ENCODE assay signal across 9 cellular contexts in the genomic region with DNA sequence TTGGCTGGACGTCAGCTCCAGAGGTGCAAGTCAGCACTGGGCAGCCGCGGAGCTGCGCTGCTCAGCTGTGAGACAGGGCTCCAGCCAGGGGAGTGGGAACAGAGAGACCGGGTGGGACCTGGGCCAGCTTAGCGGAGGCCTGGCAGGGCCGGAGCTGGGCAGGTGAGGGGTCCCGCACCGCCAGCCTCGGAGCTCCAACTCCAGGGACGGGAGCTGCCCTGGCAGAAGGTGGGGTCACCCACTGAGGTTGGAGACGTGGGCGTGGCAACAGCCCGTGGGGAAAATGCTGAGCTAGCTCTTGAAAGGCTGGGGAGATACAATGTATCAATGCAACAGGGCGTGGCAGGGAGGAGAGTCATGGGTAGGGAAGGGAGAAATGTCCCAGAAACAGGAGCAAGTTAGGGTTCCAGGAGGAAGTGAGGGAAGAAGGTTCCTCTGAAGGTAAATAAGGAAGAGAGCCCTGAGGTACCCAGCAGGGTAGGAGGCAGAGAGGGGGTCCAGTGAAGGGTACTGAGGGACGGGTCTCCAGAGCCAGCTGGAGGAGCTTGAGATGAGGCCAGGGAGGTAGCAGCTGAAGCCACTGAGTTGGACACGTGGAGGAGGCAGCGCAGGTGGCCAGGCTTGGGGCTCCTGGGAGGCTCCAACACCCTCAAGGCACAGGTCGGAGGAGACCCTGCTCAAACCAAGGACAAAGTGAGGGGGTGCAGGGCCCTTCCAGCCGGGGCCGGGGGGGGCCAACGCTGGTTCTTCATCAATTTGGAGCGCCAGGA. TPM values are rescaled to one million over a fixed set of nuclear protein-coding genes. Genes with fewer than 3 reads are reported as not detected.
A peak's percentile ranks its signal among the peaks of the same experiment; 100 is the strongest.
DNase-seq lines count a peak whose midpoint lies in the region; ATAC-seq and TF ChIP-seq lines count a peak whose summit lies in the region.
"Had no signal": no experiment of that assay in that cellular context is flagged by ENCODE, and none has a peak within 500 bp of the region (broad histone marks: within the 10 kb centered on the region; RNA-seq: fewer than 3 reads in every experiment).

No MANE protein-coding gene starts in this region.

- peaks cover 54% of the 10 kb centered on the region for H3K27me3 Mint-ChIP-seq in CD4-positive, CD25-positive, alpha-beta regulatory T cell
- peaks cover 57% of the 10 kb centered on the region for H3K27me3 Mint-ChIP-seq in central memory CD8-positive, alpha-beta T cell
- H3K27me3 Mint-ChIP-seq in neural crest cell (ENCODE audit: low read depth): peaks cover 45% of the 10 kb centered on the region
- peaks cover 61% of the 10 kb centered on the region for H3K27me3 Mint-ChIP-seq in HFFc6 (ENCODE audit: insufficient read depth)

- H3K27ac ChIP-seq in CD4-positive, CD25-positive, alpha-beta regulatory T cell (ENCODE audit: insufficient read depth, low read length, poor library complexity, severe bottlenecking): no peak overlapping the region
- H3K27ac ChIP-seq in HEK293 (ENCODE audit: extremely low read depth, low read depth, low read length): no peak overlapping the region

- CTCF ChIA-PET in HEK293 (lab: Yijun Ruan, JAX): interaction anchor here (0.5 to 6.7 kb wide), 18 partner anchors 11 to 471 kb away, joined by 3 to 90 read pairs (median 4); no protein-coding TSS in a partner anchor

- no peaks in the 10 kb centered on the region for H3K36me3 Mint-ChIP-seq in CD4-positive, CD25-positive, alpha-beta regulatory T cell
- peaks cover 3% of the 10 kb centered on the region for H3K36me3 Mint-ChIP-seq in central memory CD8-positive, alpha-beta T cell (ENCODE audit: insufficient read depth)
- H3K36me3 Mint-ChIP-seq in neural crest cell (ENCODE audit: low read depth): no peaks in the 10 kb centered on the region
- no peaks in the 10 kb centered on the region for H3K36me3 Mint-ChIP-seq in HFFc6 (ENCODE audit: low read depth)

- peaks cover 30% of the 10 kb centered on the region for H3K4me1 ChIP-seq in CD4-positive, CD25-positive, alpha-beta regulatory T cell (ENCODE audit: control insufficient read depth, insufficient read depth, low read length, poor library complexity, severe bottlenecking)
- H3K4me1 ChIP-seq in HEK293 (ENCODE audit: control insufficient read depth, insufficient read depth, low read length): peaks cover 30% of the 10 kb centered on the region

- POLR2A ChIA-PET in HEK293 (lab: Yijun Ruan, JAX): interaction anchor here (1.2 to 2.6 kb wide), 2 partner anchors 9 to 84 kb away, joined by 3 to 7 read pairs; no protein-coding TSS in a partner anchor

- peak overlapping the region in 3 of 4 donors; percentile 63 to 84 (median 78) for H3K4me3 Mint-ChIP-seq in CD4-positive, CD25-positive, alpha-beta regulatory T cell
- peak overlapping the region; percentile 66 for H3K4me3 Mint-ChIP-seq in central memory CD8-positive, alpha-beta T cell
- H3K4me3 Mint-ChIP-seq in neural crest cell (peak overlapping the region; percentile 85), HFFc6 (no peak overlapping the region)

- no peaks in the 10 kb centered on the region for H3K36me3 ChIP-seq in CD4-positive, CD25-positive, alpha-beta regulatory T cell (ENCODE audit: control insufficient read depth, insufficient read depth, low read length)
- H3K36me3 ChIP-seq in HEK293 (ENCODE audit: control insufficient read depth in 2 of 2, insufficient read depth in 1 of 2, low read length in 2 of 2): peaks cover 0 to 17% of the 10 kb centered on the region in 2 experiments; a peak in 1 of 3 replicates

- DNase-seq in CD4-positive, CD25-positive, alpha-beta regulatory T cell: no peak
- no peak for DNase-seq in central memory CD8-positive, alpha-beta T cell (ENCODE audit: low spot score in 2 of 2)
- DNase-seq in neural crest cell (ENCODE audit: low read depth, low spot score) (no peak), HFFc6 (no peak), T-helper 9 cell (no peak), GM13977 (ENCODE audit: low spot score) (no peak)
- DNase-seq: midbrain had no signal

- peaks cover 0 to 4% (median 0%) of the 10 kb centered on the region in 7 donors for H3K9me3 Mint-ChIP-seq in CD4-positive, CD25-positive, alpha-beta regulatory T cell
- no peaks in the 10 kb centered on the region for H3K9me3 Mint-ChIP-seq in central memory CD8-positive, alpha-beta T cell
- H3K9me3 Mint-ChIP-seq in neural crest cell (no peaks in the 10 kb centered on the region), HFFc6 (no peaks in the 10 kb centered on the region)

- in situ Hi-C loops in GM13977 (cut with MboI; ENCODE audit: low pct_unique_long_range_greater_than_20kb, low sequenced_read_pairs, unreplicated experiment): no loop called here

- TF ChIP-seq CTCF in HEK293 (tag by site-specific recombination; IDR thresholded peaks at IDR 0.05) (no peak), neural crest cell (conservative IDR thresholded peaks at IDR 0.05) (no peak), HFFc6 (IDR thresholded peaks at IDR 0.05) (no peak), GM13977 (IDR thresholded peaks at IDR 0.05; ENCODE audit: extremely low read depth, insufficient read depth, missing control alignments) (no peak)

- H3K4me3 ChIP-seq in CD4-positive, CD25-positive, alpha-beta regulatory T cell (ENCODE audit: low read depth, low read length): no peak overlapping the region
- no peak overlapping the region for H3K4me3 ChIP-seq in HEK293 (ENCODE audit: low read depth, low read length)

- ATAC-seq in CD4-positive, CD25-positive, alpha-beta regulatory T cell (ENCODE audit: low read depth in 2 of 2): no peak
- ATAC-seq in central memory CD8-positive, alpha-beta T cell (replicated peaks; ENCODE audit: extremely low read depth, poor library complexity, severe bottlenecking): no peak
- ATAC-seq in HG02938 (IDR thresholded peaks at IDR 0.05; ENCODE audit: unreplicated experiment): no peak

- peak overlapping the region in 1 of 3 donors; percentile 79 for H3K27ac Mint-ChIP-seq in CD4-positive, CD25-positive, alpha-beta regulatory T cell
- H3K27ac Mint-ChIP-seq in central memory CD8-positive, alpha-beta T cell (ENCODE audit: low read depth): peak overlapping the region; percentile 24
- H3K27ac Mint-ChIP-seq in neural crest cell (ENCODE audit: unreplicated experiment): no peak overlapping the region
- no peak overlapping the region for H3K27ac Mint-ChIP-seq in HFFc6

- H3K4me1 Mint-ChIP-seq in CD4-positive, CD25-positive, alpha-beta regulatory T cell: peaks cover 0 to 40% (median 6%) of the 10 kb centered on the region in 4 donors
- peaks cover 11% of the 10 kb centered on the region for H3K4me1 Mint-ChIP-seq in central memory CD8-positive, alpha-beta T cell
- H3K4me1 Mint-ChIP-seq in neural crest cell (peaks cover 34% of the 10 kb centered on the region), HFFc6 (ENCODE audit: low read depth) (no peaks in the 10 kb centered on the region)

- H3K27me3 ChIP-seq in CD4-positive, CD25-positive, alpha-beta regulatory T cell (ENCODE audit: control insufficient read depth, insufficient read depth, low read length): peaks cover 10% of the 10 kb centered on the region

- no peaks in the 10 kb centered on the region for H3K9me3 ChIP-seq in CD4-positive, CD25-positive, alpha-beta regulatory T cell (ENCODE audit: control insufficient read depth in 2 of 2, low read length in 2 of 2)
- H3K9me3 ChIP-seq in HEK293 (ENCODE audit: control insufficient read depth, insufficient read depth, low read depth, low read length): no peaks in the 10 kb centered on the region

TF ChIP-seq in HEK293, 187 proteins besides CTCF, POLR2A, EP300 and RAD21 (continues in another document):
- TF ChIP-seq ZNF341 (tag by site-specific recombination; IDR thresholded peaks at IDR 0.05; ENCODE audit: low read depth) (peak; percentile 16; the same call in 1 of the 2 replicates), KLF9 (tag by site-specific recombination; IDR thresholded peaks at IDR 0.05; ENCODE audit: low read depth) (peak; percentile 70), ZSCAN30 (tag by site-specific recombination; IDR thresholded peaks at IDR 0.05) (no peak)
- TF ChIP-seq, protein P1, sequence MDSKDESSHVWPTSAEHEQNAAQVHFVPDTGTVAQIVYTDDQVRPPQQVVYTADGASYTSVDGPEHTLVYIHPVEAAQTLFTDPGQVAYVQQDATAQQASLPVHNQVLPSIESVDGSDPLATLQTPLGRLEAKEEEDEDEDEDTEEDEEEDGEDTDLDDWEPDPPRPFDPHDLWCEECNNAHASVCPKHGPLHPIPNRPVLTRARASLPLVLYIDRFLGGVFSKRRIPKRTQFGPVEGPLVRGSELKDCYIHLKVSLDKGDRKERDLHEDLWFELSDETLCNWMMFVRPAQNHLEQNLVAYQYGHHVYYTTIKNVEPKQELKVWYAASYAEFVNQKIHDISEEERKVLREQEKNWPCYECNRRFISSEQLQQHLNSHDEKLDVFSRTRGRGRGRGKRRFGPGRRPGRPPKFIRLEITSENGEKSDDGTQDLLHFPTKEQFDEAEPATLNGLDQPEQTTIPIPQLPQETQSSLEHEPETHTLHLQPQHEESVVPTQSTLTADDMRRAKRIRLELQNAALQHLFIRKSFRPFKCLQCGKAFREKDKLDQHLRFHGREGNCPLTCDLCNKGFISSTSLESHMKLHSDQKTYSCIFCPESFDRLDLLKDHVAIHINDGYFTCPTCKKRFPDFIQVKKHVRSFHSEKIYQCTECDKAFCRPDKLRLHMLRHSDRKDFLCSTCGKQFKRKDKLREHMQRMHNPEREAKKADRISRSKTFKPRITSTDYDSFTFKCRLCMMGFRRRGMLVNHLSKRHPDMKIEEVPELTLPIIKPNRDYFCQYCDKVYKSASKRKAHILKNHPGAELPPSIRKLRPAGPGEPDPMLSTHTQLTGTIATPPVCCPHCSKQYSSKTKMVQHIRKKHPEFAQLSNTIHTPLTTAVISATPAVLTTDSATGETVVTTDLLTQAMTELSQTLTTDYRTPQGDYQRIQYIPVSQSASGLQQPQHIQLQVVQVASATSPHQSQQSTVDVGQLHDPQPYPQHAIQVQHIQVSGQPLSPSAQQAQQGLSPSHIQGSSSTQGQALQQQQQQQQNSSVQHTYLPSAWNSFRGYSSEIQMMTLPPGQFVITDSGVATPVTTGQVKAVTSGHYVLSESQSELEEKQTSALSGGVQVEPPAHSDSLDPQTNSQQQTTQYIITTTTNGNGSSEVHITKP (tag by site-specific recombination; IDR thresholded peaks at IDR 0.05): 0 out of 2 replicates have a peak, but pooled peaks have one; percentile 22

RNA-seq across cellular contexts. Expression of a gene that starts 0.7 kb away (rescaled TPM):
- not detected for total RNA-seq in CD4-positive, CD25-positive, alpha-beta regulatory T cell
- polyA plus RNA-seq in CD4-positive, CD25-positive, alpha-beta regulatory T cell: not detected
- total RNA-seq in neural crest cell: 15.6 and 20.6 TPM in 2 replicates
- not detected for total RNA-seq in HFFc6 (2021; fragmentation: NEBNext Ultra II Directional; extraction: Animal tissue kit (Norgen Biotek cat#: 25700))

Comparison
In these comparisons a context has a peak if more than half of its experiments do, and no peak if none do; other contexts are left out.
1. RNA of a gene that starts 0.7 kb away (total RNA-seq): 15.6 to 20.6 TPM in neural crest cell; not detected in CD4-positive, CD25-positive, alpha-beta regulatory T cell (single experiment) and not detected in HFFc6; every median in the first group is over 10 times any median in the second.